In genomic region chr6:89048286-89048923, GRCh38 we compare ENCODE assay signal across 26 cellular contexts. TPM values are rescaled to one million over a fixed set of nuclear protein-coding genes. Genes with fewer than 3 reads are reported as not detected.
DNase-seq lines count a peak whose midpoint lies in the region; TF ChIP-seq lines count a peak whose summit lies in the region.
"Had no signal": no experiment of that assay in that cellular context is flagged by ENCODE, and none has a peak within 500 bp of the region (broad histone marks: within the 10 kb centered on the region; RNA-seq: fewer than 3 reads in every experiment).

No MANE protein-coding gene starts in this region.

- no peaks in the 10 kb centered on the region for H3K27me3 ChIP-seq in breast epithelium
- H3K27me3 ChIP-seq in osteoblast (ENCODE audit: insufficient read depth, low read length) = peaks cover 3% of the 10 kb centered on the region
- H3K27me3 ChIP-seq: Peyer's patch had no signal

- CTCF ChIA-PET in MCF 10A (lab: Yijun Ruan, JAX) = interaction anchor here (1.9 kb wide), 1 partner anchor 65 kb away, joined by 9 read pairs; no protein-coding TSS in a partner anchor
- CTCF ChIA-PET in HEK293T (lab: Yijun Ruan, JAX) = interaction anchor here (0.6 kb wide), 1 partner anchor 306 kb away, joined by 3 read pairs; no protein-coding TSS in a partner anchor

- H3K27ac ChIP-seq in breast epithelium (peak overlapping the region in 1 of 2 donors; percentile 5), VCaP (peak overlapping the region; percentile 77), osteoblast (ENCODE audit: low read depth, low read length) (no peak overlapping the region)
- H3K27ac ChIP-seq: Peyer's patch had no signal

- H3K79me2 ChIP-seq in osteoblast (ENCODE audit: insufficient read depth, low read length) = no peaks in the 10 kb centered on the region

- BruUV-seq in MCF 10A (replicated peaks; lab: Mats Ljungman, UMichigan) = no TSS peak

- no peak overlapping the region for H3K4me3 ChIP-seq in breast epithelium
- H3K4me3 ChIP-seq in fibroblast of the aortic adventitia (ENCODE audit: low read depth, low read length) = no peak overlapping the region
- no peak overlapping the region for H3K4me3 ChIP-seq in osteoblast (ENCODE audit: insufficient read depth, low read length)
- H3K4me3 ChIP-seq: Peyer's patch had no signal

- no peak overlapping the region for H3K4me3 Mint-ChIP-seq in MCF 10A (ENCODE audit: unreplicated experiment)
- H3K4me3 Mint-ChIP-seq: activated naive CD8-positive, alpha-beta T cell; naive thymus-derived CD8-positive, alpha-beta T cell; stimulated activated memory B cell treated with anti-CD40 and anti-IgM and Interleukin-4, amounts not matched to agents 10 μg/mL and 1 μg/mL and 100 μg/mL, for 72 hours had no signal

- H3K9me3 Mint-ChIP-seq in MCF 10A (ENCODE audit: unreplicated experiment) = no peaks in the 10 kb centered on the region
- H3K9me3 Mint-ChIP-seq: activated T-helper 2 cell treated with anti-CD3 and anti-CD28 coated beads, Interferon-gamma antibody, Interleukin-2, Interleukin-4, amounts not matched to agents 10 μg/mL and 5 μg/mL and 100 μg/mL, durations not matched to agents 14 hours and 24 hours and 36 hours; naive thymus-derived CD8-positive, alpha-beta T cell; stimulated activated memory B cell treated with anti-CD40 and anti-IgM and Interleukin-4, amounts not matched to agents 10 μg/mL and 1 μg/mL and 100 μg/mL, for 72 hours had no signal

- H3K36me3 Mint-ChIP-seq in MCF 10A (ENCODE audit: insufficient read depth, unreplicated experiment) = no peaks in the 10 kb centered on the region
- H3K36me3 Mint-ChIP-seq: activated naive CD8-positive, alpha-beta T cell; naive thymus-derived CD8-positive, alpha-beta T cell; stimulated activated memory B cell treated with anti-CD40 and anti-IgM and Interleukin-4, amounts not matched to agents 10 μg/mL and 1 μg/mL and 100 μg/mL, for 72 hours had no signal

- TF ChIP-seq CTCF in MCF 10A (IDR thresholded peaks at IDR 0.05; ENCODE audit: unreplicated experiment) (no peak), breast epithelium (IDR thresholded peaks at IDR 0.05) (no peak), VCaP (conservative IDR thresholded peaks at IDR 0.05) (no peak), fibroblast of the aortic adventitia (IDR thresholded peaks at IDR 0.05; ENCODE audit: insufficient read depth, low read length) (no peak), osteoblast (IDR thresholded peaks at IDR 0.05; ENCODE audit: extremely low read depth, low read depth, low read length) (no peak)

- H3K4me2 ChIP-seq in osteoblast (ENCODE audit: insufficient read depth, low read length) = no peak overlapping the region

- H3K27me3 Mint-ChIP-seq in MCF 10A (ENCODE audit: insufficient read depth, unreplicated experiment) = no peaks in the 10 kb centered on the region
- H3K27me3 Mint-ChIP-seq: activated naive CD8-positive, alpha-beta T cell; naive thymus-derived CD8-positive, alpha-beta T cell; stimulated activated memory B cell treated with anti-CD40 and anti-IgM and Interleukin-4, amounts not matched to agents 10 μg/mL and 1 μg/mL and 100 μg/mL, for 72 hours had no signal

- peak overlapping the region; percentile 66 for H3K27ac Mint-ChIP-seq in MCF 10A (ENCODE audit: low read depth, unreplicated experiment)
- H3K27ac Mint-ChIP-seq: activated naive CD8-positive, alpha-beta T cell; activated T-helper 2 cell treated with anti-CD3 and anti-CD28 coated beads, Interferon-gamma antibody, Interleukin-2, Interleukin-4, amounts not matched to agents 10 μg/mL and 5 μg/mL and 100 μg/mL, durations not matched to agents 14 hours and 24 hours and 36 hours; stimulated activated memory B cell treated with anti-CD40 and anti-IgM and Interleukin-4, amounts not matched to agents 10 μg/mL and 1 μg/mL and 100 μg/mL, for 72 hours had no signal

- intact Hi-C loops in MCF 10A (cut with micrococcal nuclease) = no loop called here
- intact Hi-C loops in breast epithelium (cut with DNase I; ENCODE audit: low total_unique reads) = loop anchor here (5.0 kb wide), 1 partner anchor 1646 kb away; no protein-coding TSS in a partner anchor

- H3K9me3 ChIP-seq in breast epithelium = no peaks in the 10 kb centered on the region
- H3K9me3 ChIP-seq in osteoblast (ENCODE audit: low read depth, low read length) = no peaks in the 10 kb centered on the region
- H3K9me3 ChIP-seq: Peyer's patch had no signal

- H3K4me1 ChIP-seq in breast epithelium = peaks cover 0 to 10% of the 10 kb centered on the region in 2 donors
- H3K4me1 ChIP-seq in osteoblast (ENCODE audit: insufficient read depth, low read length) = peaks cover 7% of the 10 kb centered on the region
- H3K4me1 ChIP-seq: Peyer's patch had no signal

- peak; percentile 49 for DNase-seq in MCF 10A (ENCODE audit: unreplicated experiment)
- no peak for DNase-seq in breast epithelium (ENCODE audit: low spot score in 2 of 2)
- DNase-seq in fibroblast of the aortic adventitia (ENCODE audit: low read depth) = peak; percentile 89
- DNase-seq in hepatic stellate cell (ENCODE audit: low spot score) = no peak
- DNase-seq in osteoblast (ENCODE audit: insufficient read length, low spot score, missing footprints) = no peak
- no peak for DNase-seq in NCI-H2196 treated with DMSO at 0.1 percent for 48 hours (lab: John Stamatoyannopoulos, UW; ENCODE audit: unreplicated experiment)
- no peak for DNase-seq in HEK293T (ENCODE audit: extremely low spot score)
- DNase-seq: 8988T; activated CD4-positive, alpha-beta T cell treated with anti-CD3 and anti-CD28 coated beads for 4 hours; aorta; Calu3; effector CD8-positive, alpha-beta T cell; KG1; MM.1S; naive thymus-derived CD8-positive, alpha-beta T cell; NCI-H1417; NCI-H2081 treated with DMSO at 0.1 percent for 48 hours; NCI-H345; NCI-H82; Peyer's patch; SHP77 treated with DMSO at 0.1 percent for 48 hours; trophoblast cell had no signal

- POLR2A ChIA-PET in MCF 10A (lab: Yijun Ruan, JAX) (interaction anchor here (1.7 to 9.2 kb wide), 5 partner anchors 12 to 85 kb away, joined by 7 to 177 read pairs (median 29); partner anchors contain the start of genes PNRC1 and RNGTT), HEK293T (lab: Yijun Ruan, JAX) (interaction anchor here (2.3 kb wide), 1 partner anchor 32 kb away, joined by 10 read pairs; the partner anchor contains the start of gene PNRC1)

- no peaks in the 10 kb centered on the region for H3K36me3 ChIP-seq in breast epithelium
- H3K36me3 ChIP-seq in osteoblast (ENCODE audit: insufficient read depth, low read length) = no peaks in the 10 kb centered on the region
- H3K36me3 ChIP-seq: Peyer's patch had no signal

- H3K4me1 Mint-ChIP-seq in MCF 10A (ENCODE audit: insufficient read depth, unreplicated experiment) = peaks cover 23% of the 10 kb centered on the region

- H2AFZ ChIP-seq in osteoblast (ENCODE audit: low read length) = no peak overlapping the region

- no peaks in the 10 kb centered on the region for H4K20me1 ChIP-seq in osteoblast (ENCODE audit: insufficient read depth, low read length)

- no peak for TF ChIP-seq POLR2A in breast epithelium (IDR thresholded peaks at IDR 0.05)

TF ChIP-seq in HEK293T, 16 proteins besides CTCF, POLR2A, EP300 and RAD21:
- TF ChIP-seq SUZ12 (IDR thresholded peaks at IDR 0.05) (no peak), ZNF384 (IDR thresholded peaks at IDR 0.05) (no peak), LEF1 (IDR thresholded peaks at IDR 0.05; ENCODE audit: borderline replicate concordance) (no peak), BHLHE40 (IDR thresholded peaks at IDR 0.05; ENCODE audit: borderline replicate concordance) (no peak), CTBP1 (IDR thresholded peaks at IDR 0.05; ENCODE audit: borderline replicate concordance) (no peak), ELF4 (IDR thresholded peaks at IDR 0.05) (no peak), L3MBTL2 (conservative IDR thresholded peaks at IDR 0.05) (no peak), NFRKB (IDR thresholded peaks at IDR 0.05) (no peak), PKNOX1 (IDR thresholded peaks at IDR 0.05) (no peak), HDGF (IDR thresholded peaks at IDR 0.05; ENCODE audit: borderline replicate concordance) (no peak), FOXA1 (IDR thresholded peaks at IDR 0.05) (no peak), TARDBP (IDR thresholded peaks at IDR 0.05) (no peak), ARNT (IDR thresholded peaks at IDR 0.05) (no peak), FOXM1 (IDR thresholded peaks at IDR 0.05; ENCODE audit: borderline replicate concordance) (no peak), FOXK2 (IDR thresholded peaks at IDR 0.05) (no peak), SP1 (IDR thresholded peaks at IDR 0.05) (no peak)

RNA-seq across cellular contexts. Expression of gene PNRC1, which starts 32.1 kb away (rescaled TPM):
- total RNA-seq in MCF 10A (2022) (158 and 183 TPM in 2 replicates), breast epithelium (100 to 1,000 TPM; 221 to 290 (median 230) TPM), fibroblast of the aortic adventitia (ENCODE audit: low replicate concordance) (92.3 and 138 TPM in 2 replicates), osteoblast (95.2 and 98.1 TPM in 2 replicates)

Comparison
In these comparisons a context has a peak if more than half of its experiments do, and no peak if none do; other contexts are left out.
1. DNase-seq: peak in MCF 10A (single experiment) and fibroblast of the aortic adventitia (single experiment); none in breast epithelium (0 of 2), hepatic stellate cell (single experiment), osteoblast (single experiment), NCI-H2196 treated with DMSO at 0.1 percent for 48 hours (single experiment) and HEK293T (single experiment).